ENCODE assay signal across 9 cellular contexts in the genomic region with DNA sequence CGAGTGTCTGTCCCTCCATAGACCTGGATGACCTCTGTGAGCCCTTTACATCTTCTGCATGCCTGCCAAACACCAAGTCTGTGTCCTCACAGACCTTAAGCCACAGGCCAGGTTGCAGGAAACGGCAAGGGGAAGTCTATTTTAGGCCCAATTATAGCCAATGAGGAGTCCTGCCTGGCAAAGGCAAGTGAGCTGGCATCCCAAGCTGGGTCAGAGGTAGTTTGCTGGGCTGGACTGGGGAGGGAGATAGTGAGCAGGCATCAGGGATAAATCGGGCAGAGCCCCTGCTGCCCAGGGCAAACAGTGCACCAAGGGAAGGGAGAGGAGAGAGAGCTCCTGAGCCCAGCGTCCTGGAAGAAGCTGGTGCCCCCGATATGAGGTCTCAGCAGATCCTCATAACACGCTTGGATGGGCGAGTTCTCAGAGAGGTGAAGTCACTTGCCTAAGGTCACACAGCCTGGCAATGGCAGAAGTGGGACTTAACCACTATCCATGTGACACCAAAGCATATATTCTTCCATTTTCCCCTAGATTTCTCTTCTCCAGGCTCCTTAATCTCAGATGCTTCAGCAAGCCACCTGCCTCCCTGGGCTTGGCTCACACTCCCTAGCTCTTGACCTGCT. TPM values are rescaled to one million over a fixed set of nuclear protein-coding genes. Genes with fewer than 3 reads are reported as not detected.
DNase-seq lines count a peak whose midpoint lies in the region; ATAC-seq, FAIRE-seq and TF ChIP-seq lines count a peak whose summit lies in the region.
"Had no signal": no experiment of that assay in that cellular context is flagged by ENCODE, and none has a peak within 500 bp of the region (broad histone marks: within the 10 kb centered on the region; RNA-seq: fewer than 3 reads in every experiment).

No MANE protein-coding gene starts in this region.

- H3K27ac ChIP-seq in osteoblast (ENCODE audit: low read depth, low read length), result no peak overlapping the region

- H3K4me3 ChIP-seq in bronchial epithelial cell (ENCODE audit: low read depth, low read length) (no peak overlapping the region), osteoblast (ENCODE audit: insufficient read depth, low read length) (no peak overlapping the region)

- peaks cover 16% of the 10 kb centered on the region for H3K4me1 ChIP-seq in osteoblast (ENCODE audit: insufficient read depth, low read length)

- ATAC-seq in GM18511 (IDR thresholded peaks at IDR 0.05; ENCODE audit: unreplicated experiment) (no peak), HG03135 (IDR thresholded peaks at IDR 0.05; ENCODE audit: unreplicated experiment) (no peak)
- ATAC-seq: activated T-cell treated with anti-CD3 and anti-CD28 coated beads, Interleukin-2, amount 50 U/mL, for 72 hours had no signal

- no peaks in the 10 kb centered on the region for H3K27me3 ChIP-seq in bronchial epithelial cell (ENCODE audit: control insufficient read depth, insufficient read depth, low read length)
- no peaks in the 10 kb centered on the region for H3K27me3 ChIP-seq in osteoblast (ENCODE audit: insufficient read depth, low read length)

- peak; percentile 49 for TF ChIP-seq CTCF in GM12872 (IDR thresholded peaks at IDR 0.05; ENCODE audit: insufficient read depth, low read depth, low read length)
- peak; percentile 29 for TF ChIP-seq CTCF in bronchial epithelial cell (IDR thresholded peaks at IDR 0.05; ENCODE audit: insufficient read depth, low read length, severe bottlenecking)
- peak; percentile 50 for TF ChIP-seq CTCF in osteoblast (IDR thresholded peaks at IDR 0.05; ENCODE audit: extremely low read depth, low read depth, low read length)

- H3K9me3 ChIP-seq in osteoblast (ENCODE audit: low read depth, low read length), result no peaks in the 10 kb centered on the region

- H3K36me3 ChIP-seq in bronchial epithelial cell (ENCODE audit: control insufficient read depth, insufficient read depth, low read length) (no peaks in the 10 kb centered on the region), osteoblast (ENCODE audit: insufficient read depth, low read length) (peaks cover 14% of the 10 kb centered on the region)

- no peak overlapping the region for H2AFZ ChIP-seq in osteoblast (ENCODE audit: low read length)

- no peak for FAIRE-seq in bronchial epithelial cell (lab: Jason Lieb, UNC)

- DNase-seq in NAMALWA (ENCODE audit: low spot score) (peak; percentile 52), bronchial epithelial cell (ENCODE audit: low read depth) (peak; percentile 21), osteoblast (ENCODE audit: insufficient read length, low spot score, missing footprints) (peak; percentile 96), GM19238 (ENCODE audit: insufficient read length, low spot score) (no peak), NCI-H2107 (lab: John Stamatoyannopoulos, UW) (no peak)
- DNase-seq: activated T-cell treated with anti-CD3 and anti-CD28 coated beads, Interleukin-2, amount 50 U/mL, for 72 hours had no signal

- no peak overlapping the region for H3K4me2 ChIP-seq in osteoblast (ENCODE audit: insufficient read depth, low read length)

- peaks cover 11% of the 10 kb centered on the region for H3K79me2 ChIP-seq in osteoblast (ENCODE audit: insufficient read depth, low read length)

- H4K20me1 ChIP-seq in osteoblast (ENCODE audit: insufficient read depth, low read length), result no peaks in the 10 kb centered on the region

RNA-seq across cellular contexts. Expression of a gene that starts 3.7 kb away (rescaled TPM):
- total RNA-seq in bronchial epithelial cell (2.9 and 3.4 TPM in 2 replicates), osteoblast (2.9 and 4.0 TPM in 2 replicates)

Comparison
In these comparisons a context has a peak if more than half of its experiments do, and no peak if none do; other contexts are left out.
1. DNase-seq: peak in NAMALWA (single experiment), bronchial epithelial cell (single experiment) and osteoblast (single experiment); none in GM19238 (single experiment) and NCI-H2107 (single experiment).
2. Peak in every context shown above with its lines, with median percentiles within 50 percentile points of each other: CTCF ChIP-seq.